ENCODE assay signal across 1 cellular context in the genomic region with DNA sequence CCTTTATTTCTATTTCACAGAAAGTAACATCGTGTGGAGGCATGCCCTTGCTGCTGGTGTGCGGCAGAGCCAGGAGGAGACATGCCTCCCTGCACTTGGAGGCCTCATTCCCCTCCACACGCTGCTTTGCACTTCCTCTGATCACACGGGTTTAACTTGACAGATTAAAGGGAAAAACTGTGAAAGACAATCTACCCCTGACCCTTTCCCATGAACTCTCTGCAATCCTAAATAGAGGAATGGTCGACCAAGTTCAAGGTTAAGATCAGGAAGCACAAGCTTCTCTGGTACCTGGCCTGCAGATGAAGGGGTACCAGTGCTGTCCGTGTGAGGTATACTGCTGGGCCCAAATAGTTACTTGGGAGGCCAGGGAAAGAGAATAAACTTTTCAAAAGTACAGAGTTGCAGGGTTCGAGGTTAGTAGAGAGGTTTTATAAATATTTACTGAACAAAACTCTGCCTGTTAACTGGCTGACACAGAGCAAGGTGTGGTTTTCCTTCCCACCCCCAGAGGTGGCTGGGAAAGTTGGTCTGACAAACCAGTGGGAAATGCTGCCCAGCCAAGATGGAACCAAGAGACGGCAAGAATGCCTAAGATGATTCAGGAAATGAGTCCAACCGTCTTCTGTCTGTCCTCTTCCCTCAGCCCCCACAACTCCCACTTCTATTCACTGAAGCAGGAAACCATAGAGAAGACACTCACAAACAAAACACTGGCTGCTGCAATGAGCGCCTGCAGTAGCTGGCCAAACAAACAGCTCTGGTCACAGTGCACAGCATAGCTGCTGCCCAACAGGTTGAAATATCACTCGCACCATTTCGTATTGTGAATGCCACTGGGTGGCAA.
TF ChIP-seq lines count a peak whose summit lies in the region.

No MANE protein-coding gene starts in this region.

TF ChIP-seq in HepG2, 621 proteins besides CTCF, POLR2A, EP300 and RAD21 (continued from another document and continues in another):
- TF ChIP-seq HDAC1 (CRISPR knock-in tag; IDR thresholded peaks at IDR 0.05) (peak; percentile 45; the same call in 1 of the 2 replicates), TGIF2 (CRISPR knock-in tag; IDR thresholded peaks at IDR 0.05) (no peak), POLR2AphosphoS5 (IDR thresholded peaks at IDR 0.05; ENCODE audit: low read depth, low read length) (no peak), ZFP82 (CRISPR knock-in tag; IDR thresholded peaks at IDR 0.05; ENCODE audit: borderline replicate concordance) (no peak), ZNF205 (CRISPR knock-in tag; IDR thresholded peaks at IDR 0.05) (peak; percentile 24; the same call in 1 of the 2 replicates), ZMYM2 (CRISPR knock-in tag; IDR thresholded peaks at IDR 0.05) (no peak), ZFP41 (CRISPR knock-in tag; IDR thresholded peaks at IDR 0.05; ENCODE audit: borderline replicate concordance) (no peak), ZNF672 (CRISPR knock-in tag; IDR thresholded peaks at IDR 0.05) (no peak), ZNF451 (CRISPR knock-in tag; IDR thresholded peaks at IDR 0.05) (no peak), ZNF263 (CRISPR knock-in tag; IDR thresholded peaks at IDR 0.05) (no peak), SCMH1 (CRISPR knock-in tag; IDR thresholded peaks at IDR 0.05; ENCODE audit: borderline replicate concordance) (no peak), ZNF44 (CRISPR knock-in tag; IDR thresholded peaks at IDR 0.05) (no peak), ETV5 (CRISPR knock-in tag; IDR thresholded peaks at IDR 0.05; ENCODE audit: borderline replicate concordance) (peak; percentile 19; the same call in 1 of the 2 replicates), HOXA3 (CRISPR knock-in tag; IDR thresholded peaks at IDR 0.05) (no peak), HNRNPH1 (optimal IDR thresholded peaks at IDR 0.05; ENCODE audit: low read depth, low read length) (no peak)
- TF ChIP-seq, protein P1, sequence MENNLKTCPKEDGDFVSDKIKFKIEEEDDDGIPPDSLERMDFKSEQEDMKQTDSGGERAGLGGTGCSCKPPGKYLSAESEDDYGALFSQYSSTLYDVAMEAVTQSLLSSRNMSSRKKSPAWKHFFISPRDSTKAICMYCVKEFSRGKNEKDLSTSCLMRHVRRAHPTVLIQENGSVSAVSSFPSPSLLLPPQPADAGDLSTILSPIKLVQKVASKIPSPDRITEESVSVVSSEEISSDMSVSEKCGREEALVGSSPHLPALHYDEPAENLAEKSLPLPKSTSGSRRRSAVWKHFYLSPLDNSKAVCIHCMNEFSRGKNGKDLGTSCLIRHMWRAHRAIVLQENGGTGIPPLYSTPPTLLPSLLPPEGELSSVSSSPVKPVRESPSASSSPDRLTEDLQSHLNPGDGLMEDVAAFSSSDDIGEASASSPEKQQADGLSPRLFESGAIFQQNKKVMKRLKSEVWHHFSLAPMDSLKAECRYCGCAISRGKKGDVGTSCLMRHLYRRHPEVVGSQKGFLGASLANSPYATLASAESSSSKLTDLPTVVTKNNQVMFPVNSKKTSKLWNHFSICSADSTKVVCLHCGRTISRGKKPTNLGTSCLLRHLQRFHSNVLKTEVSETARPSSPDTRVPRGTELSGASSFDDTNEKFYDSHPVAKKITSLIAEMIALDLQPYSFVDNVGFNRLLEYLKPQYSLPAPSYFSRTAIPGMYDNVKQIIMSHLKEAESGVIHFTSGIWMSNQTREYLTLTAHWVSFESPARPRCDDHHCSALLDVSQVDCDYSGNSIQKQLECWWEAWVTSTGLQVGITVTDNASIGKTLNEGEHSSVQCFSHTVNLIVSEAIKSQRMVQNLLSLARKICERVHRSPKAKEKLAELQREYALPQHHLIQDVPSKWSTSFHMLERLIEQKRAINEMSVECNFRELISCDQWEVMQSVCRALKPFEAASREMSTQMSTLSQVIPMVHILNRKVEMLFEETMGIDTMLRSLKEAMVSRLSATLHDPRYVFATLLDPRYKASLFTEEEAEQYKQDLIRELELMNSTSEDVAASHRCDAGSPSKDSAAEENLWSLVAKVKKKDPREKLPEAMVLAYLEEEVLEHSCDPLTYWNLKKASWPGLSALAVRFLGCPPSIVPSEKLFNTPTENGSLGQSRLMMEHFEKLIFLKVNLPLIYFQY (CRISPR knock-in tag; IDR thresholded peaks at IDR 0.05; ENCODE audit: borderline replicate concordance): no peak
- TF ChIP-seq, protein P2, sequence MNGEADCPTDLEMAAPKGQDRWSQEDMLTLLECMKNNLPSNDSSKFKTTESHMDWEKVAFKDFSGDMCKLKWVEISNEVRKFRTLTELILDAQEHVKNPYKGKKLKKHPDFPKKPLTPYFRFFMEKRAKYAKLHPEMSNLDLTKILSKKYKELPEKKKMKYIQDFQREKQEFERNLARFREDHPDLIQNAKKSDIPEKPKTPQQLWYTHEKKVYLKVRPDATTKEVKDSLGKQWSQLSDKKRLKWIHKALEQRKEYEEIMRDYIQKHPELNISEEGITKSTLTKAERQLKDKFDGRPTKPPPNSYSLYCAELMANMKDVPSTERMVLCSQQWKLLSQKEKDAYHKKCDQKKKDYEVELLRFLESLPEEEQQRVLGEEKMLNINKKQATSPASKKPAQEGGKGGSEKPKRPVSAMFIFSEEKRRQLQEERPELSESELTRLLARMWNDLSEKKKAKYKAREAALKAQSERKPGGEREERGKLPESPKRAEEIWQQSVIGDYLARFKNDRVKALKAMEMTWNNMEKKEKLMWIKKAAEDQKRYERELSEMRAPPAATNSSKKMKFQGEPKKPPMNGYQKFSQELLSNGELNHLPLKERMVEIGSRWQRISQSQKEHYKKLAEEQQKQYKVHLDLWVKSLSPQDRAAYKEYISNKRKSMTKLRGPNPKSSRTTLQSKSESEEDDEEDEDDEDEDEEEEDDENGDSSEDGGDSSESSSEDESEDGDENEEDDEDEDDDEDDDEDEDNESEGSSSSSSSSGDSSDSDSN (CRISPR knock-in tag; IDR thresholded peaks at IDR 0.05): peak; percentile 34; the same call in 1 of the 2 replicates
- TF ChIP-seq, protein P3, sequence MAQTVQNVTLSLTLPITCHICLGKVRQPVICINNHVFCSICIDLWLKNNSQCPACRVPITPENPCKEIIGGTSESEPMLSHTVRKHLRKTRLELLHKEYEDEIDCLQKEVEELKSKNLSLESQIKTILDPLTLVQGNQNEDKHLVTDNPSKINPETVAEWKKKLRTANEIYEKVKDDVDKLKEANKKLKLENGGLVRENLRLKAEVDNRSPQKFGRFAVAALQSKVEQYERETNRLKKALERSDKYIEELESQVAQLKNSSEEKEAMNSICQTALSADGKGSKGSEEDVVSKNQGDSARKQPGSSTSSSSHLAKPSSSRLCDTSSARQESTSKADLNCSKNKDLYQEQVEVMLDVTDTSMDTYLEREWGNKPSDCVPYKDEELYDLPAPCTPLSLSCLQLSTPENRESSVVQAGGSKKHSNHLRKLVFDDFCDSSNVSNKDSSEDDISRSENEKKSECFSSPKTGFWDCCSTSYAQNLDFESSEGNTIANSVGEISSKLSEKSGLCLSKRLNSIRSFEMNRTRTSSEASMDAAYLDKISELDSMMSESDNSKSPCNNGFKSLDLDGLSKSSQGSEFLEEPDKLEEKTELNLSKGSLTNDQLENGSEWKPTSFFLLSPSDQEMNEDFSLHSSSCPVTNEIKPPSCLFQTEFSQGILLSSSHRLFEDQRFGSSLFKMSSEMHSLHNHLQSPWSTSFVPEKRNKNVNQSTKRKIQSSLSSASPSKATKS (CRISPR knock-in tag; IDR thresholded peaks at IDR 0.05): no peak
- TF ChIP-seq, protein P4, sequence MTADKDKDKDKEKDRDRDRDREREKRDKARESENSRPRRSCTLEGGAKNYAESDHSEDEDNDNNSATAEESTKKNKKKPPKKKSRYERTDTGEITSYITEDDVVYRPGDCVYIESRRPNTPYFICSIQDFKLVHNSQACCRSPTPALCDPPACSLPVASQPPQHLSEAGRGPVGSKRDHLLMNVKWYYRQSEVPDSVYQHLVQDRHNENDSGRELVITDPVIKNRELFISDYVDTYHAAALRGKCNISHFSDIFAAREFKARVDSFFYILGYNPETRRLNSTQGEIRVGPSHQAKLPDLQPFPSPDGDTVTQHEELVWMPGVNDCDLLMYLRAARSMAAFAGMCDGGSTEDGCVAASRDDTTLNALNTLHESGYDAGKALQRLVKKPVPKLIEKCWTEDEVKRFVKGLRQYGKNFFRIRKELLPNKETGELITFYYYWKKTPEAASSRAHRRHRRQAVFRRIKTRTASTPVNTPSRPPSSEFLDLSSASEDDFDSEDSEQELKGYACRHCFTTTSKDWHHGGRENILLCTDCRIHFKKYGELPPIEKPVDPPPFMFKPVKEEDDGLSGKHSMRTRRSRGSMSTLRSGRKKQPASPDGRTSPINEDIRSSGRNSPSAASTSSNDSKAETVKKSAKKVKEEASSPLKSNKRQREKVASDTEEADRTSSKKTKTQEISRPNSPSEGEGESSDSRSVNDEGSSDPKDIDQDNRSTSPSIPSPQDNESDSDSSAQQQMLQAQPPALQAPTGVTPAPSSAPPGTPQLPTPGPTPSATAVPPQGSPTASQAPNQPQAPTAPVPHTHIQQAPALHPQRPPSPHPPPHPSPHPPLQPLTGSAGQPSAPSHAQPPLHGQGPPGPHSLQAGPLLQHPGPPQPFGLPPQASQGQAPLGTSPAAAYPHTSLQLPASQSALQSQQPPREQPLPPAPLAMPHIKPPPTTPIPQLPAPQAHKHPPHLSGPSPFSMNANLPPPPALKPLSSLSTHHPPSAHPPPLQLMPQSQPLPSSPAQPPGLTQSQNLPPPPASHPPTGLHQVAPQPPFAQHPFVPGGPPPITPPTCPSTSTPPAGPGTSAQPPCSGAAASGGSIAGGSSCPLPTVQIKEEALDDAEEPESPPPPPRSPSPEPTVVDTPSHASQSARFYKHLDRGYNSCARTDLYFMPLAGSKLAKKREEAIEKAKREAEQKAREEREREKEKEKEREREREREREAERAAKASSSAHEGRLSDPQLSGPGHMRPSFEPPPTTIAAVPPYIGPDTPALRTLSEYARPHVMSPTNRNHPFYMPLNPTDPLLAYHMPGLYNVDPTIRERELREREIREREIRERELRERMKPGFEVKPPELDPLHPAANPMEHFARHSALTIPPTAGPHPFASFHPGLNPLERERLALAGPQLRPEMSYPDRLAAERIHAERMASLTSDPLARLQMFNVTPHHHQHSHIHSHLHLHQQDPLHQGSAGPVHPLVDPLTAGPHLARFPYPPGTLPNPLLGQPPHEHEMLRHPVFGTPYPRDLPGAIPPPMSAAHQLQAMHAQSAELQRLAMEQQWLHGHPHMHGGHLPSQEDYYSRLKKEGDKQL (CRISPR knock-in tag; IDR thresholded peaks at IDR 0.05; ENCODE audit: low read depth): peak; percentile 43; the same call in 1 of the 2 replicates
- TF ChIP-seq, protein P5, sequence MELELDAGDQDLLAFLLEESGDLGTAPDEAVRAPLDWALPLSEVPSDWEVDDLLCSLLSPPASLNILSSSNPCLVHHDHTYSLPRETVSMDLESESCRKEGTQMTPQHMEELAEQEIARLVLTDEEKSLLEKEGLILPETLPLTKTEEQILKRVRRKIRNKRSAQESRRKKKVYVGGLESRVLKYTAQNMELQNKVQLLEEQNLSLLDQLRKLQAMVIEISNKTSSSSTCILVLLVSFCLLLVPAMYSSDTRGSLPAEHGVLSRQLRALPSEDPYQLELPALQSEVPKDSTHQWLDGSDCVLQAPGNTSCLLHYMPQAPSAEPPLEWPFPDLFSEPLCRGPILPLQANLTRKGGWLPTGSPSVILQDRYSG (CRISPR knock-in tag; IDR thresholded peaks at IDR 0.05): no peak
- TF ChIP-seq, protein P6, sequence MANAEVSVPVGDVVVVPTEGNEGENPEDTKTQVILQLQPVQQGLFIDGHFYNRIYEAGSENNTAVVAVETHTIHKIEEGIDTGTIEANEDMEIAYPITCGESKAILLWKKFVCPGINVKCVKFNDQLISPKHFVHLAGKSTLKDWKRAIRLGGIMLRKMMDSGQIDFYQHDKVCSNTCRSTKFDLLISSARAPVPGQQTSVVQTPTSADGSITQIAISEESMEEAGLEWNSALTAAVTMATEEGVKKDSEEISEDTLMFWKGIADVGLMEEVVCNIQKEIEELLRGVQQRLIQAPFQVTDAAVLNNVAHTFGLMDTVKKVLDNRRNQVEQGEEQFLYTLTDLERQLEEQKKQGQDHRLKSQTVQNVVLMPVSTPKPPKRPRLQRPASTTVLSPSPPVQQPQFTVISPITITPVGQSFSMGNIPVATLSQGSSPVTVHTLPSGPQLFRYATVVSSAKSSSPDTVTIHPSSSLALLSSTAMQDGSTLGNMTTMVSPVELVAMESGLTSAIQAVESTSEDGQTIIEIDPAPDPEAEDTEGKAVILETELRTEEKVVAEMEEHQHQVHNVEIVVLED (CRISPR knock-in tag; IDR thresholded peaks at IDR 0.05; ENCODE audit: borderline replicate concordance): no peak
- TF ChIP-seq, protein P7, sequence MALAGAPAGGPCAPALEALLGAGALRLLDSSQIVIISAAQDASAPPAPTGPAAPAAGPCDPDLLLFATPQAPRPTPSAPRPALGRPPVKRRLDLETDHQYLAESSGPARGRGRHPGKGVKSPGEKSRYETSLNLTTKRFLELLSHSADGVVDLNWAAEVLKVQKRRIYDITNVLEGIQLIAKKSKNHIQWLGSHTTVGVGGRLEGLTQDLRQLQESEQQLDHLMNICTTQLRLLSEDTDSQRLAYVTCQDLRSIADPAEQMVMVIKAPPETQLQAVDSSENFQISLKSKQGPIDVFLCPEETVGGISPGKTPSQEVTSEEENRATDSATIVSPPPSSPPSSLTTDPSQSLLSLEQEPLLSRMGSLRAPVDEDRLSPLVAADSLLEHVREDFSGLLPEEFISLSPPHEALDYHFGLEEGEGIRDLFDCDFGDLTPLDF (CRISPR knock-in tag; IDR thresholded peaks at IDR 0.05): no peak
- TF ChIP-seq, protein P8, sequence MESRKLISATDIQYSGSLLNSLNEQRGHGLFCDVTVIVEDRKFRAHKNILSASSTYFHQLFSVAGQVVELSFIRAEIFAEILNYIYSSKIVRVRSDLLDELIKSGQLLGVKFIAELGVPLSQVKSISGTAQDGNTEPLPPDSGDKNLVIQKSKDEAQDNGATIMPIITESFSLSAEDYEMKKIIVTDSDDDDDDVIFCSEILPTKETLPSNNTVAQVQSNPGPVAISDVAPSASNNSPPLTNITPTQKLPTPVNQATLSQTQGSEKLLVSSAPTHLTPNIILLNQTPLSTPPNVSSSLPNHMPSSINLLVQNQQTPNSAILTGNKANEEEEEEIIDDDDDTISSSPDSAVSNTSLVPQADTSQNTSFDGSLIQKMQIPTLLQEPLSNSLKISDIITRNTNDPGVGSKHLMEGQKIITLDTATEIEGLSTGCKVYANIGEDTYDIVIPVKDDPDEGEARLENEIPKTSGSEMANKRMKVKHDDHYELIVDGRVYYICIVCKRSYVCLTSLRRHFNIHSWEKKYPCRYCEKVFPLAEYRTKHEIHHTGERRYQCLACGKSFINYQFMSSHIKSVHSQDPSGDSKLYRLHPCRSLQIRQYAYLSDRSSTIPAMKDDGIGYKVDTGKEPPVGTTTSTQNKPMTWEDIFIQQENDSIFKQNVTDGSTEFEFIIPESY (CRISPR knock-in tag; IDR thresholded peaks at IDR 0.05): no peak
